ENCODE assay signal across 28 cellular contexts in genomic region chr18:44143054-44143453, GRCh38.
"Had no signal": no experiment of that assay in that cellular context is flagged by ENCODE, and none has a peak within 500 bp of the region (broad histone marks: within the 10 kb centered on the region; RNA-seq: fewer than 3 reads in every experiment).

No MANE protein-coding gene starts in this region.

- DNase-seq: activated B cell treated with CpG ODN at 0.5 μM for 24 hours; activated CD4-positive, alpha-beta T cell treated with anti-CD3 and anti-CD28 coated beads for 1 hour; activated CD4-positive, alpha-beta T cell treated with anti-CD3 and anti-CD28 coated beads, Interleukin-2, amount 10 ng/mL, durations not matched to agents 24 days and 14 days; activated CD4-positive, alpha-beta T cell treated with anti-CD3 and anti-CD28 coated beads, Interleukin-2, amount 50 U/mL, for 48 hours; activated CD8-positive, alpha-beta memory T cell treated with anti-CD3 and anti-CD28 coated beads for 24 hours; activated gamma-delta T cell; activated naive CD4-positive, alpha-beta T cell treated with anti-CD3 and anti-CD28 coated beads for 36 hours; activated T-cell treated with anti-CD3 and anti-CD28 coated beads, Interleukin-2, amount 50 U/mL, for 48 hours; Kasumi-1; KBM-7; NCI-H1048; NCI-H146; NCI-H187 treated with DMSO at 0.1 percent for 48 hours; NCI-H2081 treated with DMSO at 0.1 percent for 48 hours; NCI-H2171; NCI-H226; NCI-H510A treated with DMSO at 0.1 percent for 48 hours; NCI-H69; NK-92 treated with Interleukin-12 subunit alpha and Interleukin-12 subunit beta, amount 100 ng/mL, for 24 hours; OCI-M1; SHP77; T-cell; T-helper 2 cell; T1000 had no signal

- H3K36me3 Mint-ChIP-seq: activated naive CD8-positive, alpha-beta T cell; T-cell had no signal

- H3K27me3 Mint-ChIP-seq: activated CD4-positive, alpha-beta T cell treated with anti-CD3 and anti-CD28 coated beads, Interleukin-2, amount 10 ng/mL, durations not matched to agents 24 days and 14 days; activated naive CD8-positive, alpha-beta T cell; activated T-helper 17 cell treated with anti-CD3 and anti-CD28 coated beads, Interleukin-2, amount 50 U/mL, for 72 hours; T-cell had no signal

- H3K27ac Mint-ChIP-seq: activated B cell treated with CpG ODN at 0.5 μM for 24 hours; activated CD4-positive, alpha-beta T cell treated with anti-CD3 and anti-CD28 coated beads, Interleukin-2, amount 10 ng/mL, durations not matched to agents 24 days and 14 days; activated naive CD4-positive, alpha-beta T cell treated with anti-CD3 and anti-CD28 coated beads for 36 hours; activated naive CD8-positive, alpha-beta T cell; activated T-helper 17 cell treated with anti-CD3 and anti-CD28 coated beads, Interleukin-2, amount 50 U/mL, for 72 hours; T-cell had no signal

- H3K4me3 ChIP-seq: SJSA1 had no signal

- H3K27me3 ChIP-seq: SJSA1 had no signal

- H3K4me3 Mint-ChIP-seq: activated B cell treated with CpG ODN at 0.5 μM for 24 hours; activated CD4-positive, alpha-beta T cell treated with anti-CD3 and anti-CD28 coated beads, Interleukin-2, amount 10 ng/mL, durations not matched to agents 24 days and 14 days; activated naive CD4-positive, alpha-beta T cell treated with anti-CD3 and anti-CD28 coated beads for 36 hours; activated naive CD8-positive, alpha-beta T cell; activated T-helper 17 cell treated with anti-CD3 and anti-CD28 coated beads, Interleukin-2, amount 50 U/mL, for 72 hours; T-cell had no signal

- H3K4me1 Mint-ChIP-seq: activated B cell treated with CpG ODN at 0.5 μM for 24 hours; activated CD4-positive, alpha-beta T cell treated with anti-CD3 and anti-CD28 coated beads, Interleukin-2, amount 10 ng/mL, durations not matched to agents 24 days and 14 days; activated T-helper 17 cell treated with anti-CD3 and anti-CD28 coated beads, Interleukin-2, amount 50 U/mL, for 72 hours; T-cell had no signal

- H3K36me3 ChIP-seq: SJSA1 had no signal

- H3K4me1 ChIP-seq: SJSA1 had no signal

- ATAC-seq: activated T-helper 17 cell treated with anti-CD3 and anti-CD28 coated beads, Interleukin-2, amount 50 U/mL, for 72 hours; Panc1; T-cell had no signal

- H3K9me3 ChIP-seq: SJSA1 had no signal

- H3K9me3 Mint-ChIP-seq: activated B cell treated with CpG ODN at 0.5 μM for 24 hours; activated CD4-positive, alpha-beta T cell treated with anti-CD3 and anti-CD28 coated beads, Interleukin-2, amount 10 ng/mL, durations not matched to agents 24 days and 14 days; activated naive CD4-positive, alpha-beta T cell treated with anti-CD3 and anti-CD28 coated beads for 36 hours; activated T-helper 17 cell treated with anti-CD3 and anti-CD28 coated beads, Interleukin-2, amount 50 U/mL, for 72 hours had no signal

- H3K27ac ChIP-seq: SJSA1 had no signal
